Comparison of ENCODE assay signal across 24 cellular contexts in genomic region chr5:29304555-29304954, GRCh38.
"Had no signal": no experiment of that assay in that cellular context is flagged by ENCODE, and none has a peak within 500 bp of the region (broad histone marks: within the 10 kb centered on the region; RNA-seq: fewer than 3 reads in every experiment).

No MANE protein-coding gene starts in this region.

- H3K4me1 ChIP-seq: ascending aorta had no signal

- DNase-seq: activated CD4-positive, alpha-beta memory T cell treated with anti-CD3 and anti-CD28 coated beads for 36 hours; activated CD4-positive, alpha-beta T cell treated with anti-CD3 and anti-CD28 coated beads for 36 hours; activated CD4-positive, alpha-beta T cell treated with anti-CD3 and anti-CD28 coated beads, Interleukin-2, amount 10 ng/mL, durations not matched to agents 24 days and 14 days; activated CD4-positive, CD25-positive, alpha-beta regulatory T cell; activated CD4-positive, CD25-positive, alpha-beta regulatory T cell treated with anti-CD3 and anti-CD28 coated beads, Interleukin-2, amount 50 U/mL, for 72 hours; activated CD8-positive, alpha-beta memory T cell treated with anti-CD3 and anti-CD28 coated beads, Interleukin-2, amount 10 ng/mL, durations not matched to agents 7 days and 5 days; activated CD8-positive, alpha-beta memory T cell treated with anti-CD3 and anti-CD28 coated beads, Interleukin-2, amount 50 U/mL, for 4 hours; activated CD8-positive, alpha-beta T cell treated with anti-CD3 and anti-CD28 coated beads, Interleukin-2, amount 10 ng/mL, durations not matched to agents 7 days and 5 days; activated effector memory CD4-positive, alpha-beta T cell treated with anti-CD3 and anti-CD28 coated beads, Interleukin-2, amount 50 U/mL, for 16 hours; activated naive CD4-positive, alpha-beta T cell treated with anti-CD3 and anti-CD28 coated beads for 36 hours; activated naive CD8-positive, alpha-beta T cell treated with anti-CD3 and anti-CD28 coated beads, Interleukin-2, amount 10 ng/mL, durations not matched to agents 7 days and 5 days; activated T-cell treated with anti-CD3 and anti-CD28 coated beads, Interleukin-2, amount 50 U/mL, for 1 hour; activated T-cell treated with anti-CD3 and anti-CD28 coated beads, Interleukin-2, amount 50 U/mL, for 48 hours; caudate nucleus; cortex of kidney; dermis blood vessel endothelial cell; effector CD4-positive, alpha-beta T cell; effector memory CD8-positive, alpha-beta T cell; foreskin fibroblast; head of caudate nucleus; hypothalamus; T-helper 2 cell had no signal

- H3K27ac ChIP-seq: ascending aorta had no signal

- H3K36me3 ChIP-seq: ascending aorta had no signal

- H3K9me3 ChIP-seq: ascending aorta had no signal

- ATAC-seq: activated CD4-positive, alpha-beta T cell treated with anti-CD3 and anti-CD28 coated beads for 36 hours; activated CD8-positive, alpha-beta memory T cell treated with anti-CD3 and anti-CD28 coated beads, Interleukin-2, amount 10 ng/mL, durations not matched to agents 7 days and 5 days; activated CD8-positive, alpha-beta T cell treated with anti-CD3 and anti-CD28 coated beads, Interleukin-2, amount 10 ng/mL, durations not matched to agents 7 days and 5 days; effector memory CD8-positive, alpha-beta T cell; esophagus mucosa had no signal

- H3K27me3 ChIP-seq: ascending aorta had no signal

- H3K4me3 ChIP-seq: ascending aorta had no signal
